In genomic region chr5:139982157-139982974, GRCh38 we compare ENCODE assay signal across 9 cellular contexts.
A peak's percentile ranks its signal among the peaks of the same experiment; 100 is the strongest.
DNase-seq lines count a peak whose midpoint lies in the region; ATAC-seq, FAIRE-seq and TF ChIP-seq lines count a peak whose summit lies in the region.
"Had no signal": no experiment of that assay in that cellular context is flagged by ENCODE, and none has a peak within 500 bp of the region (broad histone marks: within the 10 kb centered on the region; RNA-seq: fewer than 3 reads in every experiment).

No MANE protein-coding gene starts in this region.

- no peak for TF ChIP-seq POLR2A in GM12892 (IDR thresholded peaks at IDR 0.05; ENCODE audit: low read depth, low read length)

- DNase-seq in HT-29 (ENCODE audit: low spot score) (peak; percentile 13), WERI-Rb-1 (peak; percentile 63), foreskin keratinocyte (peak; percentile 44 to 80), retina (peak; percentile 87), GM12892 (ENCODE audit: insufficient read length) (no peak)
- no peak for DNase-seq in activated CD8-positive, alpha-beta memory T cell treated with anti-CD3 and anti-CD28 coated beads for 24 hours

- H3K27ac ChIP-seq in WERI-Rb-1 (peak overlapping the region; percentile 60), foreskin keratinocyte (peak overlapping the region; percentile 99)

- no peak for TF ChIP-seq CTCF in WERI-Rb-1 (IDR thresholded peaks at IDR 0.05; ENCODE audit: low read depth, low read length)
- no peak for TF ChIP-seq CTCF in foreskin keratinocyte (conservative IDR thresholded peaks at IDR 0.05)

- H3K4me3 ChIP-seq in WERI-Rb-1 (ENCODE audit: low read depth, low read length): no peak overlapping the region

- no peak for FAIRE-seq in GM12892 (lab: Jason Lieb, UNC)
- FAIRE-seq: colon had no signal

- peaks cover 33% of the 10 kb centered on the region for H3K4me1 ChIP-seq in foreskin keratinocyte

- H3K9me3 ChIP-seq in WERI-Rb-1 (ENCODE audit: severe bottlenecking): no peaks in the 10 kb centered on the region

- H3K27me3 ChIP-seq in WERI-Rb-1 (ENCODE audit: insufficient read depth, low read depth, severe bottlenecking): no peaks in the 10 kb centered on the region
- H3K27me3 ChIP-seq in foreskin keratinocyte: no peaks in the 10 kb centered on the region

- H3K36me3 ChIP-seq in WERI-Rb-1: no peaks in the 10 kb centered on the region

- ATAC-seq in foreskin keratinocyte: no peak
- ATAC-seq in GM19324 (IDR thresholded peaks at IDR 0.05; ENCODE audit: low FRiP score, unreplicated experiment): no peak
- ATAC-seq in HG02981 (IDR thresholded peaks at IDR 0.05; ENCODE audit: unreplicated experiment): no peak

Comparison
In these comparisons a context has a peak if more than half of its experiments do, and no peak if none do; other contexts are left out.
1. DNase-seq: peak in HT-29 (single experiment), WERI-Rb-1 (single experiment), foreskin keratinocyte (2 of 2) and retina (single experiment); none in activated CD8-positive, alpha-beta memory T cell treated with anti-CD3 and anti-CD28 coated beads for 24 hours (single experiment) and GM12892 (single experiment).